Comparison of ENCODE assay signal across 7 cellular contexts in genomic region chr4:70840631-70841030, GRCh38. TPM values are rescaled to one million over a fixed set of nuclear protein-coding genes. Genes with fewer than 3 reads are reported as not detected.
A peak's percentile ranks its signal among the peaks of the same experiment; 100 is the strongest.
DNase-seq lines count a peak whose midpoint lies in the region; ATAC-seq, FAIRE-seq and TF ChIP-seq lines count a peak whose summit lies in the region.
"Not testable (repeated sequence)": the region's sequence is repeated elsewhere in the genome, so short reads cannot be mapped to it uniquely, and the experiment has no call there.

No MANE protein-coding gene starts in this region.

- CTCF ChIA-PET in activated CD4-positive, alpha-beta memory T cell treated with anti-CD3 and anti-CD28 coated beads for 36 hours (lab: Charles Lee), result interaction anchor here (0.6 kb wide), 1 partner anchor 137 kb away, joined by 3 read pairs; no protein-coding TSS in a partner anchor
- CTCF ChIA-PET in K562 (lab: Yijun Ruan, JAX; ENCODE audit: low intra/inter-chr PET ratio), result not testable (repeated sequence)

- intact Hi-C loops in activated CD4-positive, alpha-beta memory T cell treated with anti-CD3 and anti-CD28 coated beads for 36 hours (cut with micrococcal nuclease), result loop anchor here (1.0 to 5.0 kb wide), 4 partner anchors 62 to 223 kb away; partner anchors contain the start of gene MOB1B
- intact Hi-C loops in K562 (cut with micrococcal nuclease), result loop anchor here (1.0 kb wide), 1 partner anchor 63 kb away; no protein-coding TSS in a partner anchor
- intact Hi-C loops in gastrocnemius medialis (cut with DNase I; ENCODE audit: low total_unique reads), result loop anchor here (2.0 kb wide), 1 partner anchor 152 kb away; the partner anchor contains the start of gene DCK

- peak overlapping the region; percentile 77; the same call in 1 of the 2 replicates for H2AFZ ChIP-seq in KMS-11 (ENCODE audit: low read depth)
- H2AFZ ChIP-seq in K562 (ENCODE audit: low read depth, low read length), result peak overlapping the region; percentile 98

- not testable (repeated sequence) for TF ChIP-seq RAD21 in K562 (CRISPR knock-in tag; conservative IDR thresholded peaks at IDR 0.05 in 1 of 2, IDR thresholded peaks at IDR 0.05 in 1 of 2)

- H3K27me3 ChIP-seq in KMS-11 (ENCODE audit: insufficient read depth, low read depth); K562 (ENCODE audit: control insufficient read depth in 2 of 2, insufficient read depth in 2 of 2, low read length in 2 of 2); gastroesophageal sphincter; gastrocnemius medialis: not testable (repeated sequence)

- POLR2A ChIA-PET in activated CD4-positive, alpha-beta memory T cell treated with anti-CD3 and anti-CD28 coated beads for 36 hours (lab: Charles Lee); K562 (lab: Yijun Ruan, JAX): not testable (repeated sequence)
- POLR2A ChIA-PET in naive thymus-derived CD8-positive, alpha-beta T cell (lab: Charles Lee), result interaction anchor here (0.6 to 1.1 kb wide), 2 partner anchors 105 to 188 kb away, joined by 3 read pairs; no protein-coding TSS in a partner anchor

- not testable (repeated sequence) for DNase-seq in activated CD4-positive, alpha-beta memory T cell treated with anti-CD3 and anti-CD28 coated beads for 36 hours; K562 (ENCODE audit: extremely low read depth in 1 of 4, low spot score in 3 of 4); gastrocnemius medialis; type B pancreatic cell (ENCODE audit: extremely low spot score, unreplicated experiment)
- DNase-seq in naive thymus-derived CD8-positive, alpha-beta T cell, result peak in 2 of 10 donors; percentile 4 to 19

- FAIRE-seq in K562 (lab: Jason Lieb, UNC), result not testable (repeated sequence)

- peaks cover 12% of the 10 kb centered on the region for H3K36me3 Mint-ChIP-seq in activated CD4-positive, alpha-beta memory T cell treated with anti-CD3 and anti-CD28 coated beads for 36 hours
- not testable (repeated sequence) for H3K36me3 Mint-ChIP-seq in naive thymus-derived CD8-positive, alpha-beta T cell; type B pancreatic cell

- H3K4me3 Mint-ChIP-seq in activated CD4-positive, alpha-beta memory T cell treated with anti-CD3 and anti-CD28 coated beads for 36 hours; type B pancreatic cell: not testable (repeated sequence)
- H3K4me3 Mint-ChIP-seq in naive thymus-derived CD8-positive, alpha-beta T cell, result peak overlapping the region in 1 of 10 donors; percentile 72

- WGBS in K562 (ENCODE audit: insufficient coverage, low coverage, missing lambda C conversion rate), result 92% methylated on average over 15 of the region's 16 CpGs
- WGBS in gastroesophageal sphincter (ENCODE audit: low coverage in 1 of 2), 2 donors, result 81 to 92% methylated on average over 5 to 9 of the region's 16 CpGs

- H4K20me1 ChIP-seq in KMS-11 (ENCODE audit: insufficient read depth) (peaks cover 17% of the 10 kb centered on the region), K562 (replicated peaks; ENCODE audit: control insufficient read depth, insufficient read depth, low read length) (peaks cover 15% of the 10 kb centered on the region)

- H3K4me2 ChIP-seq in KMS-11, result not testable (repeated sequence)
- peak overlapping the region; percentile 64 for H3K4me2 ChIP-seq in K562 (ENCODE audit: insufficient read depth, low read length)

- H3K9ac ChIP-seq in KMS-11; K562 (ENCODE audit: insufficient read depth in 1 of 2, low read depth in 2 of 2, low read length in 2 of 2): not testable (repeated sequence)

- not testable (repeated sequence) for ATAC-seq in K562; gastroesophageal sphincter; naive thymus-derived CD8-positive, alpha-beta T cell; gastrocnemius medialis

- not testable (repeated sequence) for H3K27ac ChIP-seq in KMS-11
- H3K27ac ChIP-seq in K562 (ENCODE audit: extremely low read depth, low read depth, low read length) (peak overlapping the region; percentile 64; the same call in 2 of the 3 replicates), gastroesophageal sphincter (peak overlapping the region in 3 of 4 donors; percentile 59 to 98 (median 94)), gastrocnemius medialis (peak overlapping the region; percentile 12 to 69 (median 38))

- not testable (repeated sequence) for H3K4me3 ChIP-seq in KMS-11 (IDR thresholded peaks at IDR 0.05; ENCODE audit: insufficient read depth, low read depth, low read length); gastroesophageal sphincter; gastrocnemius medialis
- H3K4me3 ChIP-seq in K562, result peak overlapping the region; percentile 24; the same call in 1 of the 2 replicates

- H3K79me2 ChIP-seq in KMS-11 (ENCODE audit: insufficient read depth, low read depth) (peaks cover 35% of the 10 kb centered on the region), K562 (ENCODE audit: control insufficient read depth, insufficient read depth, low read length) (peaks cover 41% of the 10 kb centered on the region)

- TF ChIP-seq EP300 in K562 (IDR thresholded peaks at IDR 0.05; ENCODE audit: low read length); gastroesophageal sphincter (IDR thresholded peaks at IDR 0.05): not testable (repeated sequence)

- H3K27me3 Mint-ChIP-seq in activated CD4-positive, alpha-beta memory T cell treated with anti-CD3 and anti-CD28 coated beads for 36 hours; naive thymus-derived CD8-positive, alpha-beta T cell; type B pancreatic cell: not testable (repeated sequence)

- peaks cover 27% of the 10 kb centered on the region for H3K4me1 ChIP-seq in KMS-11 (ENCODE audit: low read depth, poor library complexity, severe bottlenecking)
- H3K4me1 ChIP-seq in K562 (replicated peaks in 1 of 2; ENCODE audit: control insufficient read depth in 2 of 2, insufficient read depth in 2 of 2, low read length in 2 of 2), result peaks cover 15 to 18% of the 10 kb centered on the region in 2 experiments
- peaks cover 0 to 30% (median 15%) of the 10 kb centered on the region in 3 donors for H3K4me1 ChIP-seq in gastroesophageal sphincter
- H3K4me1 ChIP-seq in gastrocnemius medialis, result peaks cover 21 to 28% of the 10 kb centered on the region in 2 donors

- H3K4me1 Mint-ChIP-seq in activated CD4-positive, alpha-beta memory T cell treated with anti-CD3 and anti-CD28 coated beads for 36 hours (ENCODE audit: low read depth), result peaks cover 28% of the 10 kb centered on the region
- H3K4me1 Mint-ChIP-seq in naive thymus-derived CD8-positive, alpha-beta T cell, result peaks cover 5 to 45% (median 24%) of the 10 kb centered on the region in 4 donors
- peaks cover 16% of the 10 kb centered on the region for H3K4me1 Mint-ChIP-seq in type B pancreatic cell (ENCODE audit: unreplicated experiment)

- not testable (repeated sequence) for BruUV-seq in K562 (replicated peaks; lab: Mats Ljungman, UMichigan)

- peak overlapping the region; percentile 64 for H3K27ac Mint-ChIP-seq in activated CD4-positive, alpha-beta memory T cell treated with anti-CD3 and anti-CD28 coated beads for 36 hours
- peak overlapping the region in 8 of 10 donors; percentile 6 to 92 (median 54) for H3K27ac Mint-ChIP-seq in naive thymus-derived CD8-positive, alpha-beta T cell
- H3K27ac Mint-ChIP-seq in type B pancreatic cell, result peak overlapping the region; percentile 79

- not testable (repeated sequence) for TF ChIP-seq CTCF in KMS-11 (conservative IDR thresholded peaks at IDR 0.05; ENCODE audit: low read depth, low read length); K562 (IDR thresholded peaks at IDR 0.05 in 2 of 3, conservative IDR thresholded peaks at IDR 0.05 in 1 of 3; ENCODE audit: insufficient read depth in 2 of 3, low read depth in 1 of 3, low read length in 3 of 3); gastroesophageal sphincter (IDR thresholded peaks at IDR 0.05); gastrocnemius medialis (IDR thresholded peaks at IDR 0.05 in 4 of 5, conservative IDR thresholded peaks at IDR 0.05 in 1 of 5); type B pancreatic cell (conservative IDR thresholded peaks at IDR 0.05)

- not testable (repeated sequence) for H3K9me3 ChIP-seq in K562 (replicated peaks; ENCODE audit: control insufficient read depth, insufficient read depth, low read depth, low read length); gastroesophageal sphincter; gastrocnemius medialis

- H3K9me1 ChIP-seq in K562 (ENCODE audit: control insufficient read depth, insufficient read depth, low read length), result peaks cover 10% of the 10 kb centered on the region

- not testable (repeated sequence) for TF ChIP-seq POLR2A in K562 (conservative IDR thresholded peaks at IDR 0.05); gastroesophageal sphincter (IDR thresholded peaks at IDR 0.05); gastrocnemius medialis (IDR thresholded peaks at IDR 0.05)

- H3K9me3 Mint-ChIP-seq in activated CD4-positive, alpha-beta memory T cell treated with anti-CD3 and anti-CD28 coated beads for 36 hours; naive thymus-derived CD8-positive, alpha-beta T cell; type B pancreatic cell: not testable (repeated sequence)

- H3K36me3 ChIP-seq in KMS-11 (ENCODE audit: insufficient read depth); gastroesophageal sphincter; gastrocnemius medialis: not testable (repeated sequence)
- peaks cover 16% of the 10 kb centered on the region; the same call in 2 of the 3 replicates for H3K36me3 ChIP-seq in K562 (ENCODE audit: control insufficient read depth, insufficient read depth, low read length)

- in situ Hi-C loops in K562 (cut with MboI); gastrocnemius medialis (cut with MboI; ENCODE audit: low sequenced_read_pairs in 4 of 4): not testable (repeated sequence)

RNA-seq across cellular contexts. Expression of gene GRSF1, which starts 0.9 kb away (rescaled TPM):
- total RNA-seq in activated CD4-positive, alpha-beta memory T cell treated with anti-CD3 and anti-CD28 coated beads for 36 hours, result 10 to 100 TPM; 97.8 to 97.9 TPM
- total RNA-seq in K562 (2011; cell fraction: chromatin; rRNA removed; ENCODE audit: low replicate concordance), result 31.8 and 59.1 TPM in 2 replicates
- 19.3 and 21.4 TPM in 2 replicates for total RNA-seq in K562 (2011; cell fraction: nucleolus; rRNA removed)
- 34.1 and 46.1 TPM in 2 replicates for total RNA-seq in K562 (2011; cell fraction: nucleoplasm; rRNA removed)
- total RNA-seq in K562 (2014; rRNA removed) (54.0 and 57.8 TPM in 2 replicates), K562 (2014; rRNA removed; fragmentation: Illumina TruSeq; extraction: Trizol) (105 and 116 TPM in 2 replicates), K562 (2015; rRNA removed; fragmentation: Illumina TruSeq; extraction: Trizol) (75.1 and 76.0 TPM in 2 replicates), K562 (2021) (83.5 and 84.9 TPM in 2 replicates), gastroesophageal sphincter (10 to 100 TPM; 60.7 to 73.5 (median 63.5) TPM), gastrocnemius medialis (100 to 1,000 TPM; 121 to 158 (median 140) TPM), type B pancreatic cell (ENCODE audit: low replicate concordance) (91.6 and 95.5 TPM in 2 replicates)
- polyA plus RNA-seq in K562 (2011; rRNA removed) (74.4 and 98.8 TPM in 2 replicates), K562 (2014; fragmentation: Illumina TruSeq; extraction: Trizol) (75.0 and 87.5 TPM in 2 replicates), K562 (2014; fragmentation: Nextera tagmentation; extraction: Ambion mirVana) (10 to 100 TPM; 33.0 to 36.8 TPM), K562 (2014; rRNA removed) (60.9 and 69.5 TPM in 2 replicates)
- polyA plus RNA-seq in K562 (2011; cell fraction: cytosol; rRNA removed), result 24.6 and 38.1 TPM in 2 replicates
- 27.4 and 34.1 TPM in 2 replicates for polyA plus RNA-seq in K562 (2011; cell fraction: nucleus; rRNA removed)
- polyA plus RNA-seq in K562 (2012), result 52.6 and 68.4 TPM in 2 replicates
- polyA minus RNA-seq in K562 (2011; rRNA and poly(A)+ RNA removed), result 119 and 121 TPM in 2 replicates
- 33.0 and 47.5 TPM in 2 replicates for polyA minus RNA-seq in K562 (2011; cell fraction: cytosol; rRNA and poly(A)+ RNA removed)
- polyA minus RNA-seq in K562 (2011; cell fraction: nucleus; rRNA and poly(A)+ RNA removed), result 15.5 and 22.8 TPM in 2 replicates
- total RNA-seq in naive thymus-derived CD8-positive, alpha-beta T cell, result 10 to 100 TPM; 57.5 to 59.5 TPM
- polyA plus RNA-seq in naive thymus-derived CD8-positive, alpha-beta T cell, result 10 to 100 TPM; 71.8 to 96.6 (median 84.4) TPM
